Comparison of ENCODE assay signal across 10 cellular contexts in genomic region chr20:53872081-53872541, GRCh38.
DNase-seq lines count a peak whose midpoint lies in the region; ATAC-seq, FAIRE-seq and TF ChIP-seq lines count a peak whose summit lies in the region.
"Had no signal": no experiment of that assay in that cellular context is flagged by ENCODE, and none has a peak within 500 bp of the region (broad histone marks: within the 10 kb centered on the region; RNA-seq: fewer than 3 reads in every experiment).

No MANE protein-coding gene starts in this region.

- WGBS in pancreas, 2 donors = 64 to 70% methylated on average over 2 of the region's 2 CpGs

- H3K4me1 ChIP-seq in GM23338 (ENCODE audit: insufficient read depth) = peaks cover 64% of the 10 kb centered on the region
- H3K4me1 ChIP-seq in pancreas = peaks cover 23 to 44% (median 38%) of the 10 kb centered on the region in 3 donors

- H3K4me3 Mint-ChIP-seq in GM23338 (peak overlapping the region; percentile 15; the same call in 1 of the 3 replicates), endothelial cell (ENCODE audit: unreplicated experiment) (no peak overlapping the region)
- peak overlapping the region; percentile 74 to 78 for H3K4me3 Mint-ChIP-seq in effector memory CD8-positive, alpha-beta T cell

- H3K79me2 ChIP-seq in GM23338 (replicated peaks; ENCODE audit: insufficient read depth) = no peaks in the 10 kb centered on the region

- peak overlapping the region; percentile 47 for H3K4me2 ChIP-seq in GM23338

- H3K4me1 Mint-ChIP-seq in GM23338 (peaks cover 52% of the 10 kb centered on the region), endothelial cell (ENCODE audit: unreplicated experiment) (peaks cover 43% of the 10 kb centered on the region)
- peaks cover 37 to 49% of the 10 kb centered on the region in 2 donors for H3K4me1 Mint-ChIP-seq in effector memory CD8-positive, alpha-beta T cell (ENCODE audit: low read depth in 2 of 2)

- H3K36me3 ChIP-seq in GM23338 (ENCODE audit: insufficient read depth) = no peaks in the 10 kb centered on the region
- H3K36me3 ChIP-seq in SK-N-MC (ENCODE audit: insufficient read depth, low read length) = no peaks in the 10 kb centered on the region
- H3K36me3 ChIP-seq in pancreas = no peaks in the 10 kb centered on the region

- no peaks in the 10 kb centered on the region for H3K9me3 Mint-ChIP-seq in GM23338
- H3K9me3 Mint-ChIP-seq in effector memory CD8-positive, alpha-beta T cell = no peaks in the 10 kb centered on the region
- H3K9me3 Mint-ChIP-seq in endothelial cell (ENCODE audit: unreplicated experiment) = no peaks in the 10 kb centered on the region

- peak overlapping the region; percentile 56 for H3K27ac ChIP-seq in GM23338 (ENCODE audit: low read depth)
- H3K27ac ChIP-seq in SK-N-MC = peak overlapping the region; percentile 89
- peak overlapping the region in 2 of 4 donors; percentile 25 to 26 for H3K27ac ChIP-seq in pancreas

- ATAC-seq in GM23338 = no peak
- peak; percentile 42 for ATAC-seq in effector memory CD8-positive, alpha-beta T cell (replicated peaks)
- ATAC-seq in HG02938 (IDR thresholded peaks at IDR 0.05; ENCODE audit: unreplicated experiment) = no peak
- no peak for ATAC-seq in pancreas

- H2AFZ ChIP-seq in GM23338 = no peak overlapping the region

- H3K27me3 ChIP-seq in GM23338 (ENCODE audit: insufficient read depth) (no peaks in the 10 kb centered on the region), pancreas (no peaks in the 10 kb centered on the region)

- no peaks in the 10 kb centered on the region for H4K20me1 ChIP-seq in GM23338 (replicated peaks; ENCODE audit: insufficient read depth)

- no peak overlapping the region; the same call in 1 of the 2 replicates for H3K4me3 ChIP-seq in GM23338
- H3K4me3 ChIP-seq in SK-N-MC = peak overlapping the region; percentile 36
- no peak overlapping the region for H3K4me3 ChIP-seq in retinal pigment epithelial cell (ENCODE audit: low read length)
- no peak overlapping the region for H3K4me3 ChIP-seq in pancreas

- peak overlapping the region; percentile 54 for H3K9ac ChIP-seq in SK-N-MC (ENCODE audit: insufficient read length)

- H3K27me3 Mint-ChIP-seq in GM23338 (ENCODE audit: insufficient read depth, low read depth, poor library complexity) = peaks cover 6% of the 10 kb centered on the region
- no peaks in the 10 kb centered on the region for H3K27me3 Mint-ChIP-seq in effector memory CD8-positive, alpha-beta T cell
- peaks cover 9% of the 10 kb centered on the region for H3K27me3 Mint-ChIP-seq in endothelial cell (ENCODE audit: unreplicated experiment)

- no peak for DNase-seq in GM23338 (ENCODE audit: low spot score)
- no peak for DNase-seq in SK-N-MC (ENCODE audit: low read depth, low spot score)
- no peak for DNase-seq in effector memory CD8-positive, alpha-beta T cell
- peak; percentile 43 for DNase-seq in retinal pigment epithelial cell (ENCODE audit: low read depth)
- DNase-seq in HuH-7 (ENCODE audit: low spot score) = no peak
- DNase-seq in endothelial cell (ENCODE audit: low spot score) = no peak
- DNase-seq in pancreas = no peak
- DNase-seq: H7, NCI-H1092 had no signal

- no peak for FAIRE-seq in pancreas (lab: Jason Lieb, UNC)

- peaks cover 5% of the 10 kb centered on the region; the same call in 1 of the 2 replicates for H3F3A ChIP-seq in GM23338 (replicated peaks; ENCODE audit: low read depth)

- H3K9me2 ChIP-seq in GM23338 (ENCODE audit: insufficient read depth) = no peaks in the 10 kb centered on the region

- intact Hi-C loops in pancreas (cut with DNase I) = no loop called here

- peak overlapping the region; percentile 94 for H3K27ac Mint-ChIP-seq in GM23338
- peak overlapping the region; percentile 66 to 95 for H3K27ac Mint-ChIP-seq in effector memory CD8-positive, alpha-beta T cell
- no peak overlapping the region for H3K27ac Mint-ChIP-seq in endothelial cell (ENCODE audit: unreplicated experiment)

- H3K36me3 Mint-ChIP-seq in GM23338 (ENCODE audit: low read depth) = no peaks in the 10 kb centered on the region
- peaks cover 21% of the 10 kb centered on the region for H3K36me3 Mint-ChIP-seq in effector memory CD8-positive, alpha-beta T cell (ENCODE audit: insufficient read depth)
- no peaks in the 10 kb centered on the region for H3K36me3 Mint-ChIP-seq in endothelial cell (ENCODE audit: low read depth, unreplicated experiment)

- TF ChIP-seq CTCF in GM23338 (conservative IDR thresholded peaks at IDR 0.05; ENCODE audit: low read depth in 2 of 2) = no peak
- TF ChIP-seq CTCF in retinal pigment epithelial cell (conservative IDR thresholded peaks at IDR 0.05; ENCODE audit: low read depth, low read length) = no peak
- no peak for TF ChIP-seq CTCF in endothelial cell (IDR thresholded peaks at IDR 0.05; ENCODE audit: unreplicated experiment)
- TF ChIP-seq CTCF in pancreas (IDR thresholded peaks at IDR 0.05) = no peak

- no peaks in the 10 kb centered on the region for H3K9me3 ChIP-seq in SK-N-MC (ENCODE audit: low read depth, low read length)
- no peaks in the 10 kb centered on the region for H3K9me3 ChIP-seq in pancreas

TF ChIP-seq in GM23338, 12 proteins besides CTCF, POLR2A, EP300 and RAD21:
- TF ChIP-seq STAT1 (IDR thresholded peaks at IDR 0.05; ENCODE audit: unreplicated experiment) = no peak
- peak; percentile 33; the same call in 1 of the 2 replicates for TF ChIP-seq NANOG (IDR thresholded peaks at IDR 0.05; ENCODE audit: borderline replicate concordance)
